1 cellular context compared by ENCODE assay signal in genomic region chr9:121638399-121638798, GRCh38.
TF ChIP-seq lines count a peak whose summit lies in the region.

No MANE protein-coding gene starts in this region.

TF ChIP-seq in WTC11, 78 proteins besides CTCF, POLR2A, EP300 and RAD21 (continued from another document):
- TF ChIP-seq PRDM15 (CRISPR knock-in tag; IDR thresholded peaks at IDR 0.05) (no peak), PREB (CRISPR knock-in tag; IDR thresholded peaks at IDR 0.05; ENCODE audit: borderline replicate concordance) (no peak), ZNF281 (CRISPR knock-in tag; IDR thresholded peaks at IDR 0.05) (no peak), MAX (CRISPR knock-in tag; IDR thresholded peaks at IDR 0.05) (no peak)
